ENCODE assay signal across 11 cellular contexts in the genomic region with DNA sequence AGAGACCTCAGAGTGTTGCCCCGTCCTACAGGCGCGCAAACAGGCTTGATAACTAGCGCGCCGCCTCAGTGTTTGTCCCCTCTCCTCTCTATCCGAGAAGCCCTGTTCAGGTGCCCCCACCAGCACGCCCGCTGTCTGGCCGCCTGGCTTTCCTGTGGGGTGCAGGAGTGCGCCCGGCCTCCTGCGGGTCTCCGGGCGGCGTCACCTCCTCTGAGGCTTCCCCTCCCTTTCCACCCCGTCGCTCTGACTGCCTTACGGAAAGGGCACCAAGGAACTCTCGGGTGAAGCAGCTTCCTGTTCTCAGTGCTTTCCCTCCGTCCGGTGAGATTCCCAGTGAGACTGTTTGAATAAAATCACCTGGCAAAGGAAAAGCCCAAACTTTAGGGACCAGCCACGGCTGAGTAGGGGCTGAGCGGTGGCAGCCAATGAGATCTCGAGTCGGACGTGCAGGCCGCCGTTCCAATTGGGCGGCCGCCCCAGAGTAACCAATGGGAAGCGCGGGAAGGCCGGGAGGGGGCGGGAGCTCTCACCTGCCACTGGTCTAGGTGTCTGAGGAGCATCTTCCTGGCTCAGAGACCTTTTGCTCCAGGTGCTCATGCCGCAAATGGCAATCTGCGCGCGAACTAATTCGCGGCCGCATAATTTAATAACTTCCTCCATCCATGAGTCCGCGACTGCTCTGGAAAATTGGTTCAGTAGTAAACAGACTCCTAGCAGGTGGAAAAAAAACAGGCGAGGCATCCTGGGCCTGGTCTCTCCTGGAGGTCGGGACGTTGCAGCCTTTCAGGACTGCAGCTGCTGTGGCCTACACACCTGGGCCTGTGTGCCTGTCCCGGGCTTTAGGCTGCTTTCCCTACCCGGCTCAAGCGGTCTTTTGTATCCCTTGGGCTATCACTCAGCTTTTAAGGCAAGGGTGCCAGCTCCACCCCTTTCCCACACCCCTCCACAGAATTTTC. TPM values are rescaled to one million over a fixed set of nuclear protein-coding genes. Genes with fewer than 3 reads are reported as not detected.
DNase-seq lines count a peak whose midpoint lies in the region; ATAC-seq, FAIRE-seq and TF ChIP-seq lines count a peak whose summit lies in the region.
"Not testable (repeated sequence)": the region's sequence is repeated elsewhere in the genome, so short reads cannot be mapped to it uniquely, and the experiment has no call there.
"Had no signal": no experiment of that assay in that cellular context is flagged by ENCODE, and none has a peak within 500 bp of the region (broad histone marks: within the 10 kb centered on the region; RNA-seq: fewer than 3 reads in every experiment).

RLN2 (minus strand) TSS at position 877 of the 956 bp plus-strand sequence; CDS start at position 741, 136 bp downstream.

- peak within 1 kb of the TSS; percentile 17 for H3K4me3 Mint-ChIP-seq in activated CD8-positive, alpha-beta T cell treated with anti-CD3 and anti-CD28 coated beads for 36 hours
- H3K4me3 Mint-ChIP-seq in effector memory CD8-positive, alpha-beta T cell: peak within 1 kb of the TSS; percentile 28 to 78
- H3K4me3 Mint-ChIP-seq in mesothelial cell of epicardium: peak within 1 kb of the TSS; percentile 30

- intact Hi-C loops in activated CD8-positive, alpha-beta T cell treated with anti-CD3 and anti-CD28 coated beads for 36 hours (cut with micrococcal nuclease): not testable (repeated sequence)

- CTCF ChIA-PET in activated CD8-positive, alpha-beta T cell treated with anti-CD3 and anti-CD28 coated beads for 36 hours (lab: Charles Lee): not testable (repeated sequence)

- peak; percentile 99 for ATAC-seq in GM21526 (IDR thresholded peaks at IDR 0.05; ENCODE audit: low FRiP score, unreplicated experiment)
- peak; percentile 78 for ATAC-seq in HG03060 (IDR thresholded peaks at IDR 0.05; ENCODE audit: low read depth, unreplicated experiment)
- peak; percentile 99 for ATAC-seq in activated CD8-positive, alpha-beta T cell treated with anti-CD3 and anti-CD28 coated beads for 36 hours
- peak; percentile 94 for ATAC-seq in effector memory CD8-positive, alpha-beta T cell (replicated peaks)
- ATAC-seq in upper lobe of left lung (ENCODE audit: low FRiP score in 2 of 2): peak; percentile 97 to 99

- not testable (repeated sequence) for H3K27ac Mint-ChIP-seq in activated CD8-positive, alpha-beta T cell treated with anti-CD3 and anti-CD28 coated beads for 36 hours; mesothelial cell of epicardium
- H3K27ac Mint-ChIP-seq in effector memory CD8-positive, alpha-beta T cell: peak within 1 kb of the TSS in 1 of 2 donors; percentile 77

- not testable (repeated sequence) for H3K4me1 ChIP-seq in upper lobe of left lung

- TF ChIP-seq POLR2A in upper lobe of left lung (IDR thresholded peaks at IDR 0.05): not testable (repeated sequence)

- H3K36me3 ChIP-seq in upper lobe of left lung: not testable (repeated sequence)

- not testable (repeated sequence) for DNase-seq in GM18507 (ENCODE audit: extremely low spot score, insufficient read length, low read depth); effector memory CD8-positive, alpha-beta T cell; mesothelial cell of epicardium (ENCODE audit: low spot score in 2 of 2, unreplicated experiment in 2 of 2)
- DNase-seq in NCI-H1417 (lab: John Stamatoyannopoulos, UW) (peak in 2 of 3 experiments; percentile 39 to 50), upper lobe of left lung (peak in 1 of 2 donors; percentile 10)
- peak; percentile 12 for DNase-seq in activated CD8-positive, alpha-beta T cell treated with anti-CD3 and anti-CD28 coated beads for 36 hours

- not testable (repeated sequence) for H3K27ac ChIP-seq in upper lobe of left lung

- H3K36me3 Mint-ChIP-seq in activated CD8-positive, alpha-beta T cell treated with anti-CD3 and anti-CD28 coated beads for 36 hours (ENCODE audit: low read depth); effector memory CD8-positive, alpha-beta T cell (ENCODE audit: insufficient read depth); mesothelial cell of epicardium: not testable (repeated sequence)

- H3K4me3 ChIP-seq in upper lobe of left lung: peak within 1 kb of the TSS in 2 of 4 donors; percentile 17 to 21

- not testable (repeated sequence) for H3K27me3 ChIP-seq in upper lobe of left lung

- H3K9me3 ChIP-seq in upper lobe of left lung: not testable (repeated sequence)

- not testable (repeated sequence) for TF ChIP-seq EP300 in upper lobe of left lung (IDR thresholded peaks at IDR 0.05)

- FAIRE-seq in GM18507 (lab: Jason Lieb, UNC): peak; percentile 100

- POLR2A ChIA-PET in activated CD8-positive, alpha-beta T cell treated with anti-CD3 and anti-CD28 coated beads for 36 hours (lab: Charles Lee): not testable (repeated sequence)

- TF ChIP-seq CTCF in activated CD8-positive, alpha-beta T cell treated with anti-CD3 and anti-CD28 coated beads for 36 hours (IDR thresholded peaks at IDR 0.05); mesothelial cell of epicardium (IDR thresholded peaks at IDR 0.05; ENCODE audit: unreplicated experiment); upper lobe of left lung (IDR thresholded peaks at IDR 0.05): not testable (repeated sequence)

- H3K4me1 Mint-ChIP-seq in activated CD8-positive, alpha-beta T cell treated with anti-CD3 and anti-CD28 coated beads for 36 hours (ENCODE audit: low read depth): peaks cover 24% of the 10 kb centered on the region
- peaks cover 16 to 25% of the 10 kb centered on the region in 2 donors for H3K4me1 Mint-ChIP-seq in effector memory CD8-positive, alpha-beta T cell (ENCODE audit: low read depth in 2 of 2)
- not testable (repeated sequence) for H3K4me1 Mint-ChIP-seq in mesothelial cell of epicardium

- H3K27me3 Mint-ChIP-seq in activated CD8-positive, alpha-beta T cell treated with anti-CD3 and anti-CD28 coated beads for 36 hours; effector memory CD8-positive, alpha-beta T cell; mesothelial cell of epicardium (ENCODE audit: low read depth): not testable (repeated sequence)

- 24 to 49% methylated on average over 13 to 15 of the region's 50 CpGs for WGBS in upper lobe of left lung, 2 donors

- H3K9me3 Mint-ChIP-seq in activated CD8-positive, alpha-beta T cell treated with anti-CD3 and anti-CD28 coated beads for 36 hours; effector memory CD8-positive, alpha-beta T cell; mesothelial cell of epicardium: not testable (repeated sequence)

RNA-seq across cellular contexts. Expression of gene RLN2, which starts in this region (rescaled TPM):
- total RNA-seq in activated CD8-positive, alpha-beta T cell treated with anti-CD3 and anti-CD28 coated beads for 36 hours: 1 to 10 TPM; 4.0 to 5.5 TPM
- 2.8 to 3.8 TPM (median 3.4 TPM) in 3 replicates for total RNA-seq in mesothelial cell of epicardium
- 1 to 10 TPM in 1 of 6 donors, under 1 TPM in 2, not detected in 3; 0.60 to 5.2 (median 0.61) TPM for total RNA-seq in upper lobe of left lung
- total RNA-seq: dermis blood vessel endothelial cell, GM23248, osteoblast had no signal
